ENCODE assay signal across 7 cellular contexts in genomic region chr6:30102701-30103629, GRCh38. TPM values are rescaled to one million over a fixed set of nuclear protein-coding genes. Genes with fewer than 3 reads are reported as not detected.
DNase-seq lines count a peak whose midpoint lies in the region; ATAC-seq and TF ChIP-seq lines count a peak whose summit lies in the region.

No MANE protein-coding gene starts in this region.

- H3K27me3 ChIP-seq in duodenal mucosa (ENCODE audit: control insufficient read depth in 1 of 2, insufficient read depth in 2 of 2, low read length in 2 of 2) (peaks cover 3 to 7% of the 10 kb centered on the region in 2 donors), lower lobe of right lung (ENCODE audit: low read depth) (peaks cover 12% of the 10 kb centered on the region)

- TF ChIP-seq CTCF in lower lobe of right lung (IDR thresholded peaks at IDR 0.05) = peak; percentile 89

- H3K9ac ChIP-seq in duodenal mucosa (ENCODE audit: low read depth in 1 of 2, low read length in 2 of 2) = peak overlapping the region; percentile 67 to 94

- H3K9me3 ChIP-seq in duodenal mucosa (ENCODE audit: control insufficient read depth in 1 of 2, low read length in 2 of 2) = no peaks in the 10 kb centered on the region
- H3K9me3 ChIP-seq in lower lobe of right lung = no peaks in the 10 kb centered on the region

- H3K36me3 ChIP-seq in duodenal mucosa (ENCODE audit: control insufficient read depth in 1 of 2, insufficient read depth in 2 of 2, low read length in 2 of 2) (no peaks in the 10 kb centered on the region), lower lobe of right lung (no peaks in the 10 kb centered on the region)

- peak overlapping the region; percentile 80 to 82 for H3K4me3 ChIP-seq in duodenal mucosa (ENCODE audit: low read depth in 1 of 2, low read length in 2 of 2)
- H3K4me3 ChIP-seq in lower lobe of right lung = peak overlapping the region; percentile 54

- H3K27ac ChIP-seq in duodenal mucosa (ENCODE audit: low read depth, low read length) = peak overlapping the region; percentile 1
- H3K27ac ChIP-seq in lower lobe of right lung = peak overlapping the region; percentile 50

- ATAC-seq in GM18498 (IDR thresholded peaks at IDR 0.05; ENCODE audit: unreplicated experiment) (peak; percentile 75), HG03442 (IDR thresholded peaks at IDR 0.05; ENCODE audit: unreplicated experiment) (peak; percentile 59), lower lobe of right lung (peak; percentile 87 to 90)

- intact Hi-C loops in lower lobe of right lung (cut with DNase I) = no loop called here

- H3K4me1 ChIP-seq in duodenal mucosa (ENCODE audit: control insufficient read depth in 1 of 2, insufficient read depth in 2 of 2, low read length in 2 of 2) (peaks cover 36 to 41% of the 10 kb centered on the region in 2 donors), lower lobe of right lung (peaks cover 35% of the 10 kb centered on the region)

- DNase-seq in NCI-H748 (lab: John Stamatoyannopoulos, UW; ENCODE audit: unreplicated experiment) (peak; percentile 89), lower lobe of right lung (peak; percentile 89)
- DNase-seq in activated CD4-positive, alpha-beta T cell treated with anti-CD3 and anti-CD28 coated beads, Interleukin-2, amount 50 U/mL, for 24 hours (ENCODE audit: low read depth in 1 of 2, low spot score in 1 of 2) = peak; percentile 65 to 82
- DNase-seq in stimulated activated CD4-positive, alpha-beta T cell treated with anti-CD3 and anti-CD28 coated beads, Interleukin-4, amount 100 ng/mL, for 24 hours = peak; percentile 87

RNA-seq across cellular contexts. Expression of gene TRIM31, which starts 9.9 kb away (rescaled TPM):
- total RNA-seq in lower lobe of right lung = 0.62 TPM

RNA-seq across cellular contexts. Expression of gene RNF39, which starts 27.4 kb away (rescaled TPM):
- 2.5 TPM for total RNA-seq in lower lobe of right lung

RNA-seq across cellular contexts. Expression of gene TRIM40, which starts 33.0 kb away (rescaled TPM):
- total RNA-seq in lower lobe of right lung = not detected

RNA-seq across cellular contexts. Expression of gene PPP1R11, which starts 36.0 kb away (rescaled TPM):
- total RNA-seq in lower lobe of right lung = 65.7 TPM

RNA-seq across cellular contexts. Expression of gene POLR1H, which starts 41.9 kb away (rescaled TPM):
- total RNA-seq in lower lobe of right lung = 22.4 TPM

Comparison
In these comparisons a context has a peak if more than half of its experiments do, and no peak if none do; other contexts are left out.
1. Peak in every context shown above with its lines: DNase-seq, ATAC-seq, H3K4me3 ChIP-seq and H3K27ac ChIP-seq.